ENCODE assay signal across 8 cellular contexts in the genomic region with DNA sequence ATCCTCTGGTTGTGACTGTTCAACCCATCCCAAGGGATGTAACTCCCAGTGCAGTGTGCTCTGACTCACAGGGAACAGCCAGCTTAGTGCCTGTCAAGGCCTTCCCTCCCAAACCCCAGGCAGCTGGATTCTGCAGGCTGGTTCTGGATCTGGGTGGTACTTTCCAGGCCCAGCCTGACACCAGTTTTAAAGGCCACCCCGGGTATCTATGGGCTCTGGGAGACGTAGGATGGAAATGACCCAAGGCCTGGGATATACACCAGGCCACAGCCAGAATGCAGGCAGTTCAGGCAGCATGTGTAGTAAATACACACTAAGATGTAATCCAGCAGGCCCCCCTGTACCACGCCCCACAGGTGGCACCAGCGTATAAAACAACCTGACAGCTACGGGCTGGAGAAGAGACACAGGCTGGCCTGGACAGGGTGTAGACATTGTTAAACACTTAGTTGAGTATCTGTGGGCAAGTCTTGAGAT.
DNase-seq lines count a peak whose midpoint lies in the region; ATAC-seq and TF ChIP-seq lines count a peak whose summit lies in the region.

No MANE protein-coding gene starts in this region.

- peak overlapping the region; percentile 86 for H3K9ac ChIP-seq in smooth muscle cell (ENCODE audit: low read depth)

- H3K4me3 ChIP-seq in effector memory CD4-positive, alpha-beta T cell (ENCODE audit: insufficient read depth, low read depth, low read length, poor library complexity, severe bottlenecking) = no peak overlapping the region
- no peak overlapping the region for H3K4me3 ChIP-seq in smooth muscle cell

- H3K79me2 ChIP-seq in smooth muscle cell (ENCODE audit: low read depth) = no peaks in the 10 kb centered on the region

- H3K36me3 ChIP-seq in effector memory CD4-positive, alpha-beta T cell (ENCODE audit: control insufficient read depth, insufficient read depth, low read length) = no peaks in the 10 kb centered on the region
- H3K36me3 ChIP-seq in smooth muscle cell (ENCODE audit: low read depth) = no peaks in the 10 kb centered on the region

- peaks cover 0 to 6% (median 4%) of the 10 kb centered on the region in 3 donors for H3K27me3 Mint-ChIP-seq in CD14-positive monocyte (ENCODE audit: low read depth in 3 of 3)

- no peaks in the 10 kb centered on the region for H3K27me3 ChIP-seq in effector memory CD4-positive, alpha-beta T cell (replicated peaks; ENCODE audit: control insufficient read depth, insufficient read depth, low read length, poor library complexity, severe bottlenecking)
- H3K27me3 ChIP-seq in smooth muscle cell (ENCODE audit: low read depth) = no peaks in the 10 kb centered on the region

- peaks cover 31% of the 10 kb centered on the region for H3K4me1 Mint-ChIP-seq in CD14-positive monocyte

- DNase-seq in activated T-cell treated with anti-CD3 and anti-CD28 coated beads, Interleukin-2, amount 50 U/mL, for 1 hour = peak; percentile 40
- DNase-seq in activated T-cell treated with anti-CD3 and anti-CD28 coated beads for 4 hours (no peak), T-helper 9 cell (peak; percentile 7), smooth muscle cell (lab: John Stamatoyannopoulos, UW; ENCODE audit: unreplicated experiment) (peak; percentile 17), CD14-positive monocyte (ENCODE audit: low spot score) (no peak), DMS79 (lab: John Stamatoyannopoulos, UW) (no peak)
- peak in 1 of 3 donors; percentile 7 for DNase-seq in effector memory CD4-positive, alpha-beta T cell

- H2AFZ ChIP-seq in smooth muscle cell (ENCODE audit: low read depth) = peak overlapping the region; percentile 43

- TF ChIP-seq CTCF in smooth muscle cell (IDR thresholded peaks at IDR 0.05; ENCODE audit: borderline replicate concordance, insufficient read depth, poor library complexity, severe bottlenecking) (no peak), CD14-positive monocyte (IDR thresholded peaks at IDR 0.05) (no peak)

- H3F3A ChIP-seq in smooth muscle cell (ENCODE audit: low read depth) = peaks cover 23% of the 10 kb centered on the region

- no peaks in the 10 kb centered on the region for H3K9me3 ChIP-seq in effector memory CD4-positive, alpha-beta T cell (ENCODE audit: control insufficient read depth, low read length)
- no peaks in the 10 kb centered on the region for H3K9me3 ChIP-seq in smooth muscle cell (replicated peaks; ENCODE audit: low read depth)

- H3K36me3 Mint-ChIP-seq in CD14-positive monocyte = no peaks in the 10 kb centered on the region

- peak overlapping the region in 3 of 7 donors; percentile 91 to 95 (median 94) for H3K27ac Mint-ChIP-seq in CD14-positive monocyte

- peak; percentile 32 for ATAC-seq in HG03103 (IDR thresholded peaks at IDR 0.05; ENCODE audit: low read depth, unreplicated experiment)

- peaks cover 27% of the 10 kb centered on the region for H3K4me1 ChIP-seq in effector memory CD4-positive, alpha-beta T cell (ENCODE audit: control insufficient read depth, insufficient read depth, low read length, poor library complexity, severe bottlenecking)
- peaks cover 20% of the 10 kb centered on the region for H3K4me1 ChIP-seq in smooth muscle cell (ENCODE audit: low read depth)

- H4K20me1 ChIP-seq in smooth muscle cell (ENCODE audit: low read depth) = no peaks in the 10 kb centered on the region

- H3K27ac ChIP-seq in effector memory CD4-positive, alpha-beta T cell (ENCODE audit: insufficient read depth, low read length, poor library complexity, severe bottlenecking) = peak overlapping the region; percentile 63
- H3K27ac ChIP-seq in smooth muscle cell (ENCODE audit: low read depth) = peak overlapping the region; percentile 98

- H3K4me3 Mint-ChIP-seq in CD14-positive monocyte = peak overlapping the region in 1 of 2 donors; percentile 83

- H3K4me2 ChIP-seq in smooth muscle cell = peak overlapping the region; percentile 80

- peaks cover 0 to 2% (median 1%) of the 10 kb centered on the region in 7 donors for H3K9me3 Mint-ChIP-seq in CD14-positive monocyte

- intact Hi-C loops in CD14-positive monocyte (cut with micrococcal nuclease) = no loop called here

- 19% methylated on average over 5 of the region's 5 CpGs for WGBS in smooth muscle cell (ENCODE audit: low lambda C conversion rate)

Comparison
In these comparisons a context has a peak if more than half of its experiments do, and no peak if none do; other contexts are left out.
1. DNase-seq: peak in activated T-cell treated with anti-CD3 and anti-CD28 coated beads, Interleukin-2, amount 50 U/mL, for 1 hour (single experiment), T-helper 9 cell (single experiment) and smooth muscle cell (single experiment); none in activated T-cell treated with anti-CD3 and anti-CD28 coated beads for 4 hours (single experiment), CD14-positive monocyte (single experiment) and DMS79 (single experiment).